ENCODE assay signal across 6 cellular contexts in the genomic region with DNA sequence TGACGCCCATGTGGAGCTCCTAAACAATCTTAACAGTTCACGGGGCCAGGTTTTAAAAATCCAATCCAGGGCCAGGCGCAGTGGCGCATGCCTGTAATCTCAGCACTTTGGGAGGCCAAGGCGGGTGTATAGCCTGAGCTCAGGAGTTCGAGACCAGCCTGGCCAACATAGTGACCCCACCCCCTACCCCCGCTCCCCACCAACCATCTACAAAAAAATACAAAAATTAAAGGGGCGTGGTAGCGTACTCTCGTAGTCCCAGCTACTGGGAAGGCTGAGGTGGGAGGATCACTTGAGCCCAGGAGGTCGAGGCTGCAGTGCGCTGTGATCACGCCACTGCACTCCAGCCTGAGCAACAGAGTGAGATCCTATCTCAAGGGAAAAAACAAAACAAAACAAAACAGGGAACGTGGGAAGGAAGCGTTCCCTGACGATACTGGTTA. TPM values are rescaled to one million over a fixed set of nuclear protein-coding genes. Genes with fewer than 3 reads are reported as not detected.
DNase-seq lines count a peak whose midpoint lies in the region; ATAC-seq and TF ChIP-seq lines count a peak whose summit lies in the region.

No MANE protein-coding gene starts in this region.

- BruUV-seq in Calu3 (replicated peaks; lab: Mats Ljungman, UMichigan), result no TSS peak

- POLR2A ChIA-PET in activated naive CD8-positive, alpha-beta T cell treated with anti-CD3 and anti-CD28 coated beads, Interleukin-2, amount 10 ng/mL, durations not matched to agents 7 days and 5 days (lab: Charles Lee), result interaction anchor here (0.7 to 3.3 kb wide), 6 partner anchors 8 to 111 kb away, joined by 3 to 34 read pairs (median 5); a partner anchor contains a TSS

- peaks cover 49% of the 10 kb centered on the region for H3K4me1 ChIP-seq in mononuclear cell (ENCODE audit: insufficient read depth, low read length)

- CTCF ChIA-PET in Calu3 (lab: Charles Lee), result interaction anchor here (0.6 kb wide), 1 partner anchor 78 kb away, joined by 4 read pairs; no protein-coding TSS in a partner anchor

- DNase-seq in Calu3 (no peak), RPMI8226 (no peak)
- DNase-seq in activated naive CD8-positive, alpha-beta T cell treated with anti-CD3 and anti-CD28 coated beads, Interleukin-2, amount 10 ng/mL, durations not matched to agents 7 days and 5 days, result no peak
- no peak for DNase-seq in activated CD4-positive, CD25-positive, alpha-beta regulatory T cell (lab: John Stamatoyannopoulos, UW)

- H3K4me1 Mint-ChIP-seq in Calu3 (ENCODE audit: low read depth, unreplicated experiment), result peaks cover 17% of the 10 kb centered on the region
- H3K4me1 Mint-ChIP-seq in activated naive CD8-positive, alpha-beta T cell treated with anti-CD3 and anti-CD28 coated beads, Interleukin-2, amount 10 ng/mL, durations not matched to agents 7 days and 5 days, result peaks cover 39% of the 10 kb centered on the region

- H3K27me3 Mint-ChIP-seq in Calu3 (ENCODE audit: unreplicated experiment), result no peaks in the 10 kb centered on the region
- H3K27me3 Mint-ChIP-seq in activated naive CD8-positive, alpha-beta T cell treated with anti-CD3 and anti-CD28 coated beads, Interleukin-2, amount 10 ng/mL, durations not matched to agents 7 days and 5 days, result no peaks in the 10 kb centered on the region

- no peak for TF ChIP-seq CTCF in Calu3 (IDR thresholded peaks at IDR 0.05; ENCODE audit: unreplicated experiment)

- no peaks in the 10 kb centered on the region for H3K27me3 ChIP-seq in mononuclear cell (ENCODE audit: insufficient read depth, low read length)

- H3K4me3 Mint-ChIP-seq in Calu3 (ENCODE audit: low read depth, unreplicated experiment), result peak overlapping the region; percentile 85
- peak overlapping the region; percentile 94 for H3K4me3 Mint-ChIP-seq in activated naive CD8-positive, alpha-beta T cell treated with anti-CD3 and anti-CD28 coated beads, Interleukin-2, amount 10 ng/mL, durations not matched to agents 7 days and 5 days

- intact Hi-C loops in Calu3 (cut with micrococcal nuclease; ENCODE audit: unreplicated experiment), result no loop called here

- peak overlapping the region; percentile 91 for H3K27ac Mint-ChIP-seq in Calu3 (ENCODE audit: unreplicated experiment)
- H3K27ac Mint-ChIP-seq in activated naive CD8-positive, alpha-beta T cell treated with anti-CD3 and anti-CD28 coated beads, Interleukin-2, amount 10 ng/mL, durations not matched to agents 7 days and 5 days, result peak overlapping the region; percentile 97

- H3K4me3 ChIP-seq in mononuclear cell (ENCODE audit: low read length), result peak overlapping the region; percentile 98

- peaks cover 46% of the 10 kb centered on the region for H3K36me3 Mint-ChIP-seq in Calu3 (ENCODE audit: insufficient read depth, unreplicated experiment)
- peaks cover 11% of the 10 kb centered on the region for H3K36me3 Mint-ChIP-seq in activated naive CD8-positive, alpha-beta T cell treated with anti-CD3 and anti-CD28 coated beads, Interleukin-2, amount 10 ng/mL, durations not matched to agents 7 days and 5 days

- peak; percentile 3 for ATAC-seq in activated naive CD8-positive, alpha-beta T cell treated with anti-CD3 and anti-CD28 coated beads, Interleukin-2, amount 10 ng/mL, durations not matched to agents 7 days and 5 days (ENCODE audit: low read depth)
- no peak for ATAC-seq in GM18870 (IDR thresholded peaks at IDR 0.05; ENCODE audit: unreplicated experiment)

- H3K9me3 Mint-ChIP-seq in Calu3 (ENCODE audit: low read depth, unreplicated experiment), result no peaks in the 10 kb centered on the region
- H3K9me3 Mint-ChIP-seq in activated naive CD8-positive, alpha-beta T cell treated with anti-CD3 and anti-CD28 coated beads, Interleukin-2, amount 10 ng/mL, durations not matched to agents 7 days and 5 days, result no peaks in the 10 kb centered on the region

- H3K9me3 ChIP-seq in mononuclear cell (ENCODE audit: low read depth, low read length), result no peaks in the 10 kb centered on the region

RNA-seq across cellular contexts. Expression of a gene that starts 0.7 kb away (rescaled TPM):
- 47.2 and 48.3 TPM in 2 replicates for total RNA-seq in Calu3 (2022)
- 10 to 100 TPM; 79.3 to 83.5 TPM for total RNA-seq in activated naive CD8-positive, alpha-beta T cell treated with anti-CD3 and anti-CD28 coated beads, Interleukin-2, amount 10 ng/mL, durations not matched to agents 7 days and 5 days
- 41.6 TPM for total RNA-seq in mononuclear cell

RNA-seq across cellular contexts. Expression of a gene that starts 15.6 kb away (rescaled TPM):
- total RNA-seq in Calu3 (2022), result not detected in 2 replicates
- total RNA-seq in activated naive CD8-positive, alpha-beta T cell treated with anti-CD3 and anti-CD28 coated beads, Interleukin-2, amount 10 ng/mL, durations not matched to agents 7 days and 5 days, result not detected
- total RNA-seq in mononuclear cell, result 0.10 TPM

RNA-seq across cellular contexts. Expression of a gene that starts 41.1 kb away (rescaled TPM):
- total RNA-seq in Calu3 (2022) (55.1 and 61.1 TPM in 2 replicates), mononuclear cell (83.2 TPM)
- 10 to 100 TPM; 53.4 to 57.5 TPM for total RNA-seq in activated naive CD8-positive, alpha-beta T cell treated with anti-CD3 and anti-CD28 coated beads, Interleukin-2, amount 10 ng/mL, durations not matched to agents 7 days and 5 days

RNA-seq across cellular contexts. Expression of a gene that starts 41.5 kb away (rescaled TPM):
- 248 and 266 TPM in 2 replicates for total RNA-seq in Calu3 (2022)
- total RNA-seq in activated naive CD8-positive, alpha-beta T cell treated with anti-CD3 and anti-CD28 coated beads, Interleukin-2, amount 10 ng/mL, durations not matched to agents 7 days and 5 days, result 100 to 1,000 TPM; 183 to 187 TPM
- total RNA-seq in mononuclear cell, result 7.6 TPM

RNA-seq across cellular contexts. Expression of a gene that starts 41.6 kb away (rescaled TPM):
- 106 and 114 TPM in 2 replicates for total RNA-seq in Calu3 (2022)
- total RNA-seq in activated naive CD8-positive, alpha-beta T cell treated with anti-CD3 and anti-CD28 coated beads, Interleukin-2, amount 10 ng/mL, durations not matched to agents 7 days and 5 days, result 100 to 1,000 TPM; 225 to 259 TPM
- 65.6 TPM for total RNA-seq in mononuclear cell
